8 cellular contexts compared by ENCODE assay signal in the genomic region with DNA sequence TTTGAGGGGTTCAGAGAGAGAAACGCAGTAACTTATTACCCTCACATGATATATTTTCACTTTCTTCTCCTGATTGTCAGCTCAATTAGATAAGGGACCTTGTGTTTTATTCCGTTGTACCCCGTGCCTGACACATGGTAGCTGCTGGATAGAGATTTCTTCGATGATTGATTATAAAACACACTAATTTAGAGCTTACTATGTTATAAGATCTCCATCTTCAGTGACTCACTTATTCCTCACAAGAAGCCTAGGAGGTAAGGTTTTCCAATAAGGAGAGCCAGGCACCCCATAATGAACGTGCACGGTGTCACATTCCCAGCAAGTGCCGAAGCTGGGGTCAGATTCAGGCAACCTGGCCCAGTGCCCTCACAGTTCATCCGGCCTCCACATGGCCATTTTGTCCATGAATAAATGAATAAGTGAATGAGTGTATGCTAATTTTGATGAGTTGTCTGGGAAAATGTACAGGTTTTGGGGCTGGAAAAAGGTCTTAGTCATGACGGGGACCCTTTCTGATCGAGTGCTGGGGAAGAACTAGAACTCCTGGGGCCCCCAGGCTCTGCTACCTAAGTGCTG.
DNase-seq lines count a peak whose midpoint lies in the region; FAIRE-seq and TF ChIP-seq lines count a peak whose summit lies in the region.

No MANE protein-coding gene starts in this region.

- DNase-seq in AG20443 (ENCODE audit: low spot score) (peak; percentile 20), HT-29 (ENCODE audit: low spot score) (peak; percentile 32), breast epithelium (ENCODE audit: low spot score in 2 of 2) (no peak), medulla oblongata (ENCODE audit: extremely low spot score) (peak; percentile 36), urothelium cell line (ENCODE audit: low spot score) (peak; percentile 17), NCI-H446 (lab: John Stamatoyannopoulos, UW) (no peak), NCI-H146 (lab: John Stamatoyannopoulos, UW) (no peak), NCI-H748 treated with DMSO at 0.1 percent for 48 hours (lab: John Stamatoyannopoulos, UW) (no peak)

- no peaks in the 10 kb centered on the region for H3K4me1 ChIP-seq in breast epithelium

- no peak for FAIRE-seq in urothelium cell line (lab: Jason Lieb, UNC)

- no peak for TF ChIP-seq CTCF in breast epithelium (IDR thresholded peaks at IDR 0.05)

- no peak for TF ChIP-seq POLR2A in breast epithelium (IDR thresholded peaks at IDR 0.05)

- intact Hi-C loops in breast epithelium (cut with DNase I; ENCODE audit: low total_unique reads) = no loop called here

- no peaks in the 10 kb centered on the region for H3K9me3 ChIP-seq in breast epithelium

- H3K36me3 ChIP-seq in breast epithelium = no peaks in the 10 kb centered on the region

- no peaks in the 10 kb centered on the region for H3K27me3 ChIP-seq in breast epithelium

- H3K27ac ChIP-seq in breast epithelium = peak overlapping the region; percentile 80 to 89

- H3K4me3 ChIP-seq in breast epithelium = peak overlapping the region; percentile 53 to 74 (median 65)

Comparison
In these comparisons a context has a peak if more than half of its experiments do, and no peak if none do; other contexts are left out.
1. DNase-seq: peak in AG20443 (single experiment), HT-29 (single experiment), medulla oblongata (single experiment) and urothelium cell line (single experiment); none in breast epithelium (0 of 2), NCI-H446 (0 of 2), NCI-H146 (single experiment) and NCI-H748 treated with DMSO at 0.1 percent for 48 hours (single experiment).